Comparison of ENCODE assay signal across 9 cellular contexts in the genomic region with DNA sequence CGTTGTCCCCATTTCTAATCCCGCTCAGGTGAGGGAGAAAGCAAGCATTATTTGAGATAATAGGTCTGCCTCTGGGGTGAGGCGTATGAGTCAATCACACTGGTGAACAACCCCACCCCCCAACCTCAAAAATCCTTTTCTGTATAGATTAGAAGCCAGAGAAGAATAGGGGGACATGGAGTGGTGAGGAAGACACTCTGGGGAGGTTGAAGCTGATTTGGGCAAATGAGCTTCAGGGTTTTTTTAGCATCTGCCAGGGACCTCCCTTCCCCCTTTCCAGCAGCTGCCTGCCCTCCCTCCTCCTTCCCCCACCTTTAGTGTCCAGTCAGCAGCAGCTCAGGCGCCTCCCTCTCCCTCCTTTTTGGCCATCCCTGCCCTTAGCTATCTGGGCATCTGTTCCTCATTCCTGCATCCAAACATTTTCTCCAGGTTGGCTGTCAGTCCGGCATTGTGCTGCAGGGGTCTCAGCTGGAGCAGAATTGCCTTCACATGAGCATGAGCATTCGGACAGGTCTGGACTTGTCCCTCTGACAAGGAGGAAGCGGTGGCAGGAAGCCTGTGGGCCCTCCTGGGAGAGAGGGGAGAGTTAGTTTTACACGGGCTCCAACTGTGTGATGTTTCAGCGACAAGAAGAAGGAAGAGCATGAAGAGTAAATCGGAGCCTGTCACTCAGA. TPM values are rescaled to one million over a fixed set of nuclear protein-coding genes. Genes with fewer than 3 reads are reported as not detected.
A peak's percentile ranks its signal among the peaks of the same experiment; 100 is the strongest.
DNase-seq lines count a peak whose midpoint lies in the region; ATAC-seq lines count a peak whose summit lies in the region.
"Had no signal": no experiment of that assay in that cellular context is flagged by ENCODE, and none has a peak within 500 bp of the region (broad histone marks: within the 10 kb centered on the region; RNA-seq: fewer than 3 reads in every experiment).

No MANE protein-coding gene starts in this region.

- H3K4me3 ChIP-seq in urinary bladder (ENCODE audit: low read depth, low read length), result no peak overlapping the region

- 43% methylated on average over 10 of the region's 10 CpGs for WGBS in urinary bladder

- H3K36me3 ChIP-seq in urinary bladder (ENCODE audit: insufficient read depth), result no peaks in the 10 kb centered on the region

- peak overlapping the region; percentile 5 for H3K27ac ChIP-seq in cingulate gyrus (ENCODE audit: low read depth, low read length)
- peak overlapping the region; percentile 51 for H3K27ac ChIP-seq in urinary bladder (ENCODE audit: low read depth)
- H3K27ac ChIP-seq: C4-2B had no signal

- peaks cover 2% of the 10 kb centered on the region for H3K4me1 ChIP-seq in urinary bladder (ENCODE audit: insufficient read depth)

- POLR2A ChIA-PET in activated CD4-positive, alpha-beta T cell treated with anti-CD3 and anti-CD28 coated beads, Interleukin-2, amount 10 ng/mL, durations not matched to agents 7 days and 5 days (lab: Charles Lee), result interaction anchor here (0.6 kb wide), 1 partner anchor 141 kb away, joined by 3 read pairs; no protein-coding TSS in a partner anchor

- H3K27me3 Mint-ChIP-seq in activated CD4-positive, alpha-beta T cell treated with anti-CD3 and anti-CD28 coated beads, Interleukin-2, amount 10 ng/mL, durations not matched to agents 7 days and 5 days, result no peaks in the 10 kb centered on the region

- H3K9me3 Mint-ChIP-seq in activated CD4-positive, alpha-beta T cell treated with anti-CD3 and anti-CD28 coated beads, Interleukin-2, amount 10 ng/mL, durations not matched to agents 7 days and 5 days, result no peaks in the 10 kb centered on the region

- peaks cover 16% of the 10 kb centered on the region for H3K4me1 Mint-ChIP-seq in activated CD4-positive, alpha-beta T cell treated with anti-CD3 and anti-CD28 coated beads, Interleukin-2, amount 10 ng/mL, durations not matched to agents 7 days and 5 days

- ATAC-seq in HG02938 (IDR thresholded peaks at IDR 0.05; ENCODE audit: unreplicated experiment) (peak; percentile 43), GM21723 (IDR thresholded peaks at IDR 0.05; ENCODE audit: unreplicated experiment) (no peak)

- H3K27ac Mint-ChIP-seq in activated CD4-positive, alpha-beta T cell treated with anti-CD3 and anti-CD28 coated beads, Interleukin-2, amount 10 ng/mL, durations not matched to agents 7 days and 5 days, result no peak overlapping the region

- no peaks in the 10 kb centered on the region for H3K36me3 Mint-ChIP-seq in activated CD4-positive, alpha-beta T cell treated with anti-CD3 and anti-CD28 coated beads, Interleukin-2, amount 10 ng/mL, durations not matched to agents 7 days and 5 days (ENCODE audit: low read depth)

- no peak overlapping the region for H3K4me3 Mint-ChIP-seq in activated CD4-positive, alpha-beta T cell treated with anti-CD3 and anti-CD28 coated beads, Interleukin-2, amount 10 ng/mL, durations not matched to agents 7 days and 5 days

- CTCF ChIA-PET in activated CD4-positive, alpha-beta T cell treated with anti-CD3 and anti-CD28 coated beads, Interleukin-2, amount 10 ng/mL, durations not matched to agents 7 days and 5 days (lab: Charles Lee), result interaction anchor here (0.6 to 2.0 kb wide), 11 partner anchors 10 to 142 kb away, joined by 3 to 7 read pairs (median 3); no protein-coding TSS in a partner anchor

- DNase-seq in activated CD4-positive, alpha-beta T cell treated with anti-CD3 and anti-CD28 coated beads for 4 hours, result peak; percentile 10 to 24
- no peak for DNase-seq in activated CD4-positive, alpha-beta T cell treated with anti-CD3 and anti-CD28 coated beads, Interleukin-2, amount 10 ng/mL, durations not matched to agents 7 days and 5 days
- DNase-seq in NCI-H69 (lab: John Stamatoyannopoulos, UW) (peak; percentile 97), lung microvascular endothelial cell (ENCODE audit: low read depth in 2 of 2) (peak; percentile 75 to 77)

RNA-seq across cellular contexts. Expression of a gene that starts 30.8 kb away (rescaled TPM):
- total RNA-seq in activated CD4-positive, alpha-beta T cell treated with anti-CD3 and anti-CD28 coated beads, Interleukin-2, amount 10 ng/mL, durations not matched to agents 7 days and 5 days, result 1 to 10 TPM in 1 of 2 experiments, under 1 TPM in 1; 0.79 to 1.3 TPM
- total RNA-seq in lung microvascular endothelial cell, result 98.2 and 146 TPM in 2 replicates
- 85.9 TPM for total RNA-seq in urinary bladder
- 41.5 TPM for polyA plus RNA-seq in urinary bladder

Comparison
In these comparisons a context has a peak if more than half of its experiments do, and no peak if none do; other contexts are left out.
1. RNA of a gene that starts 30.8 kb away (total RNA-seq): 98.2 to 146 TPM in lung microvascular endothelial cell and 85.9 TPM in urinary bladder (single experiment); 0.79 to 1.3 TPM in activated CD4-positive, alpha-beta T cell treated with anti-CD3 and anti-CD28 coated beads, Interleukin-2, amount 10 ng/mL, durations not matched to agents 7 days and 5 days; every median in the first group is over 10 times any median in the second.